ENCODE assay signal across 15 cellular contexts in the genomic region with DNA sequence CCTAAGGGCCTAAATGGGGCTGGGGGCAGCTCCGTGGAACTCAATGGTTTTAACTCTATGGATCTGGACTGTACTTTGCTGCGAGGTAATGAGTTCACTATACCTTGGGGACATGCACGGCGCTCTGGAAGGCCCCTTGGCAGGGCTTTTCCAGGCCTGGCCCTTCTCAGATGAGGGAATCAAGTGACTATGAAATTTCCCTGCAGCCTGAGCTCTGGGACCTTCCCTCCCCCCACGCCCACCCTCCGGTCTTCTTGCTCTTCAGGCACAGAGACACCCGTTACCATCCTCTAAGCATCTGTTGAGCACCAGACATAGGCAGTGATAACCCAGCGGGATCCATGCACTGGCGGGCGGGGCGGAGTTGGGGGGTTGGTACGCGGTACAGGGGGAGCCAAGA.
"Had no signal": no experiment of that assay in that cellular context is flagged by ENCODE, and none has a peak within 500 bp of the region (broad histone marks: within the 10 kb centered on the region; RNA-seq: fewer than 3 reads in every experiment).

No MANE protein-coding gene starts in this region.

- ATAC-seq: gastrocnemius medialis, left lung, pancreas had no signal

- H3K4me1 ChIP-seq: pancreas had no signal

- H3K9me3 Mint-ChIP-seq: activated naive CD8-positive, alpha-beta T cell treated with anti-CD3 and anti-CD28 coated beads for 36 hours; activated T-helper 1 cell treated with anti-CD3 and anti-CD28 coated beads, Interleukin-12 subunit alpha, Interleukin-12 subunit beta, Interleukin-2, Interleukin-4 antibody, amounts not matched to agents 30 ng/mL and 10 ng/mL and 1 ng/mL, durations not matched to agents 14 hours and 24 hours and 36 hours had no signal

- H3K27ac ChIP-seq: brain microvascular endothelial cell, gastrocnemius medialis, left lung, pancreas had no signal

- H3K4me3 ChIP-seq: gastrocnemius medialis, left lung, pancreas had no signal

- H3K4me1 Mint-ChIP-seq: activated B cell treated with CpG ODN at 0.5 μM for 24 hours; activated naive CD8-positive, alpha-beta T cell treated with anti-CD3 and anti-CD28 coated beads for 36 hours had no signal

- H3K36me3 ChIP-seq: brain microvascular endothelial cell, gastrocnemius medialis, left lung, pancreas had no signal

- H3K9me3 ChIP-seq: gastrocnemius medialis, left lung, pancreas had no signal

- H3K36me3 Mint-ChIP-seq: activated naive CD8-positive, alpha-beta T cell treated with anti-CD3 and anti-CD28 coated beads for 36 hours had no signal

- H3K27me3 Mint-ChIP-seq: activated naive CD8-positive, alpha-beta T cell treated with anti-CD3 and anti-CD28 coated beads for 36 hours had no signal

- DNase-seq: activated B cell treated with CpG ODN at 0.5 μM for 24 hours; activated CD4-positive, alpha-beta T cell treated with anti-CD3 and anti-CD28 coated beads, Interleukin-2, amount 50 U/mL, for 1 hour; activated CD8-positive, alpha-beta memory T cell treated with anti-CD3 and anti-CD28 coated beads for 24 hours; activated naive CD8-positive, alpha-beta T cell treated with anti-CD3 and anti-CD28 coated beads for 36 hours; brain microvascular endothelial cell; erythroblast; gastrocnemius medialis; mesendoderm; stimulated activated CD4-positive, alpha-beta T cell treated with anti-CD3 and anti-CD28 coated beads, Interleukin-2, amount 100 ng/mL, for 48 hours; stimulated activated naive CD4-positive, alpha-beta T cell; trophoblast cell had no signal

- H3K4me3 Mint-ChIP-seq: activated B cell treated with CpG ODN at 0.5 μM for 24 hours; activated naive CD8-positive, alpha-beta T cell treated with anti-CD3 and anti-CD28 coated beads for 36 hours; activated T-helper 1 cell treated with anti-CD3 and anti-CD28 coated beads, Interleukin-12 subunit alpha, Interleukin-12 subunit beta, Interleukin-2, Interleukin-4 antibody, amounts not matched to agents 30 ng/mL and 10 ng/mL and 1 ng/mL, durations not matched to agents 14 hours and 24 hours and 36 hours had no signal

- H3K27ac Mint-ChIP-seq: activated B cell treated with CpG ODN at 0.5 μM for 24 hours; activated naive CD8-positive, alpha-beta T cell treated with anti-CD3 and anti-CD28 coated beads for 36 hours; activated T-helper 1 cell treated with anti-CD3 and anti-CD28 coated beads, Interleukin-12 subunit alpha, Interleukin-12 subunit beta, Interleukin-2, Interleukin-4 antibody, amounts not matched to agents 30 ng/mL and 10 ng/mL and 1 ng/mL, durations not matched to agents 14 hours and 24 hours and 36 hours had no signal

- FAIRE-seq: islet of Langerhans, pancreas had no signal

- H3K27me3 ChIP-seq: brain microvascular endothelial cell, pancreas had no signal
